Comparison of ENCODE assay signal across 23 cellular contexts in the genomic region with DNA sequence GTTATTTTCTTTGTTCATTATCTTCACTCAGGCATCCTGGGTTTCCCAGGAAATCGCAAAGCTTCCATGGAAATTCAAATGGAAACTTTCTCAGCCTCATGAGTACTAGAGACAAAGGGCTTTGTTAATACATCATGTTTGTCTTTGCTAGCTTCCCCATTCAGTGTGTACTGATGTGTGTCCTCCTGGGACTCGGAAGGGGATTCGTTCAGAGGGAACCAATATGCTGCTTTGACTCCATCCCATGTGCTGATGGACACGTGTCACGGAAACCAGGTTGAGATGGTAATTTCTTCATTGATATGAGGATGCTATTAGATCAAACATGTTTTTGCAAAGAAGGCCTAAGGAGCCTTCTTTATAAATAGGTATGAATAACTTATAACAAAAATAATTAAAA.
"Had no signal": no experiment of that assay in that cellular context is flagged by ENCODE, and none has a peak within 500 bp of the region (broad histone marks: within the 10 kb centered on the region; RNA-seq: fewer than 3 reads in every experiment).

No MANE protein-coding gene starts in this region.

- H3K4me1 ChIP-seq: body of pancreas, vagina had no signal

- H3K36me3 Mint-ChIP-seq: activated CD4-positive, alpha-beta memory T cell treated with anti-CD3 and anti-CD28 coated beads for 36 hours; activated naive CD4-positive, alpha-beta T cell treated with anti-CD3 and anti-CD28 coated beads, Interleukin-2, amount 50 U/mL, for 24 hours; memory B cell; stimulated activated naive B cell treated with anti-CD40 and anti-IgM and Interleukin-4, amounts not matched to agents 10 μg/mL and 1 μg/mL and 100 μg/mL, for 72 hours; type B pancreatic cell had no signal

- H3K27ac Mint-ChIP-seq: activated CD4-positive, alpha-beta memory T cell treated with anti-CD3 and anti-CD28 coated beads for 36 hours; activated naive CD4-positive, alpha-beta T cell treated with anti-CD3 and anti-CD28 coated beads, Interleukin-2, amount 50 U/mL, for 24 hours; memory B cell; nephron; stimulated activated naive B cell treated with anti-CD40 and anti-IgM and Interleukin-4, amounts not matched to agents 10 μg/mL and 1 μg/mL and 100 μg/mL, for 72 hours; T-helper 1 cell treated with Interleukin-12 subunit alpha and Interleukin-12 subunit beta and Interleukin-4 antibody, amounts not matched to agents 30 μg/mL and 1 μg/mL, for 36 hours; type B pancreatic cell had no signal

- H3K9me3 ChIP-seq: body of pancreas, vagina had no signal

- H3K27me3 Mint-ChIP-seq: activated CD4-positive, alpha-beta memory T cell treated with anti-CD3 and anti-CD28 coated beads for 36 hours had no signal

- H3K36me3 ChIP-seq: vagina had no signal

- H3K27ac ChIP-seq: body of pancreas, vagina had no signal

- H3K27me3 ChIP-seq: body of pancreas, vagina had no signal

- H3K9me3 Mint-ChIP-seq: activated CD4-positive, alpha-beta memory T cell treated with anti-CD3 and anti-CD28 coated beads for 36 hours; activated naive CD4-positive, alpha-beta T cell treated with anti-CD3 and anti-CD28 coated beads, Interleukin-2, amount 50 U/mL, for 24 hours; nephron; stimulated activated naive B cell treated with anti-CD40 and anti-IgM and Interleukin-4, amounts not matched to agents 10 μg/mL and 1 μg/mL and 100 μg/mL, for 72 hours; T-helper 1 cell treated with Interleukin-12 subunit alpha and Interleukin-12 subunit beta and Interleukin-4 antibody, amounts not matched to agents 30 μg/mL and 1 μg/mL, for 36 hours had no signal

- H3K4me3 ChIP-seq: body of pancreas, vagina had no signal

- H3K4me3 Mint-ChIP-seq: activated CD4-positive, alpha-beta memory T cell treated with anti-CD3 and anti-CD28 coated beads for 36 hours; activated naive CD4-positive, alpha-beta T cell treated with anti-CD3 and anti-CD28 coated beads, Interleukin-2, amount 50 U/mL, for 24 hours; memory B cell; nephron; stimulated activated naive B cell treated with anti-CD40 and anti-IgM and Interleukin-4, amounts not matched to agents 10 μg/mL and 1 μg/mL and 100 μg/mL, for 72 hours; T-helper 1 cell treated with Interleukin-12 subunit alpha and Interleukin-12 subunit beta and Interleukin-4 antibody, amounts not matched to agents 30 μg/mL and 1 μg/mL, for 36 hours; type B pancreatic cell had no signal

- DNase-seq: activated CD4-positive, alpha-beta memory T cell treated with anti-CD3 and anti-CD28 coated beads for 36 hours; activated CD4-positive, alpha-beta T cell treated with anti-CD3 and anti-CD28 coated beads for 4 hours; activated CD4-positive, CD25-positive, alpha-beta regulatory T cell; activated gamma-delta T cell treated with Interleukin-2 at 50 U/mL for 16 hours; body of pancreas; dermis blood vessel endothelial cell; effector CD8-positive, alpha-beta T cell; head of caudate nucleus; hypothalamus; left ventricle myocardium superior; occipital lobe; posterior cingulate gyrus; small intestine; stimulated activated CD4-positive, alpha-beta T cell treated with anti-CD3 and anti-CD28 coated beads, Interleukin-15, amount 100 ng/mL, for 24 hours; stimulated activated CD4-positive, alpha-beta T cell treated with anti-CD3 and anti-CD28 coated beads, Interleukin-2, amount 100 ng/mL, for 48 hours; stimulated activated CD8-positive, alpha-beta memory T cell treated with anti-CD3 and anti-CD28 coated beads, Interleukin-4, amount 100 ng/mL, for 48 hours; stimulated activated naive B cell treated with anti-CD40 and anti-IgM and Interleukin-4, amounts not matched to agents 10 μg/mL and 1 μg/mL and 100 μg/mL, for 72 hours had no signal

- H3K4me1 Mint-ChIP-seq: activated naive CD4-positive, alpha-beta T cell treated with anti-CD3 and anti-CD28 coated beads, Interleukin-2, amount 50 U/mL, for 24 hours; nephron; stimulated activated naive B cell treated with anti-CD40 and anti-IgM and Interleukin-4, amounts not matched to agents 10 μg/mL and 1 μg/mL and 100 μg/mL, for 72 hours had no signal
